18 cellular contexts compared by ENCODE assay signal in the genomic region with DNA sequence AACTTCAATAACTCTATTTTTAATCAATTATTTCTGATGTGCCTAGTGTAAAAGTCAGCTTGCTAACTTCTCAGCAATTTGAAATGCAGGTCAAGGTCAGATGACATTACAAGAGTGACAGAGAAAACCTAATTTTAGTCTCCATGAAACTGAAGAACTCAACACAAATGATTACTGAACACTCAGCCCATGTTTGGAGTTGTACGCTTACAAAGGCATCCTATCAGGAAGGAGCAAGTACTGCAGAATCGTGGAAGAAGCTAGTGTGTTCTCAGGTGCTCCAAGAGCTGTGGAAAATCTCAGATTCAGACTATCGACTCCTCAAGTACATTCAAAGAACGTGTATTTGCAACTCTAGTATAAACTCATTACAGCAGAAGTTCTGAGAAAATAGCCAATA.
"Had no signal": no experiment of that assay in that cellular context is flagged by ENCODE, and none has a peak within 500 bp of the region (broad histone marks: within the 10 kb centered on the region; RNA-seq: fewer than 3 reads in every experiment).

No MANE protein-coding gene starts in this region.

- DNase-seq: colonic mucosa; dermis blood vessel endothelial cell; foreskin keratinocyte; head of caudate nucleus; hippocampal formation; lower lobe of right lung; midbrain; naive B cell; occipital lobe; pancreas; right lobe of liver; spleen; stimulated activated CD4-positive, alpha-beta T cell treated with anti-CD3 and anti-CD28 coated beads, Interleukin-15, amount 100 ng/mL, for 24 hours; stimulated activated CD4-positive, alpha-beta T cell treated with anti-CD3 and anti-CD28 coated beads, Interleukin-1b, Interleukin-23, amount 100 ng/mL, for 48 hours; stimulated activated CD4-positive, alpha-beta T cell treated with anti-CD3 and anti-CD28 coated beads, Interleukin-4, amount 100 ng/mL, for 24 hours; testis had no signal

- ATAC-seq: right lobe of liver; stimulated activated memory B cell treated with anti-CD40 and anti-IgM and Interleukin-4, amounts not matched to agents 10 μg/mL and 1 μg/mL and 100 μg/mL, for 72 hours had no signal

- H3K4me1 ChIP-seq: colonic mucosa, foreskin keratinocyte, pancreas, right lobe of liver, testis had no signal

- H3K27ac ChIP-seq: colonic mucosa, foreskin keratinocyte, lower lobe of right lung, pancreas, right lobe of liver, spleen, testis, tibial nerve had no signal

- H3K4me3 ChIP-seq: colonic mucosa, lower lobe of right lung, pancreas, right lobe of liver, spleen, testis, tibial nerve had no signal

- H3K9me3 ChIP-seq: colonic mucosa, lower lobe of right lung, pancreas, right lobe of liver, spleen, testis, tibial nerve had no signal

- H3K27me3 ChIP-seq: colonic mucosa, foreskin keratinocyte, pancreas, right lobe of liver, spleen, testis, tibial nerve had no signal

- H3K36me3 ChIP-seq: colonic mucosa, lower lobe of right lung, pancreas, right lobe of liver, spleen, tibial nerve had no signal
